In the genomic region with DNA sequence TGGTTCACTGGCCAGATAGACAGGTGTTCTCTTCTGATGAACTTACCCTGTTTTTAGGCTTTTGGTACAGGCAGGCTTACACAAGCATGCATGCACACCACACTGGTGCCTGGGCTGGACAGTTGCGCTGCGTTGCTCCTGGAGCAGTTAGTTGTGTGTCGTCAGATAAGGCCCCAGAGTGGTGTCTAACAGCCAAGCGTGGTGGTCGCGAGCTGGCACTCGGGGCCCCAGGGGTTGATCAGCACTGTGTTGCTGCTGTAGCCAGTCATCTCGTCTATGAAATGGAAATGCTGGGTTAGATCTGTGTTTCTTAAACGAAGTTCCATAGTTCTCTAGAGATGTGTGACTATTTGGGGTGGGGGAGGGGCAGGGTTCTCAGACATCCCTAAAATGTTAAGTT, we compare ENCODE assay signal across 1 cellular context.
TF ChIP-seq lines count a peak whose summit lies in the region.

No MANE protein-coding gene starts in this region.

TF ChIP-seq in GM23338, 12 proteins besides CTCF, POLR2A, EP300 and RAD21 (continued from another document):
- TF ChIP-seq, protein P1, sequence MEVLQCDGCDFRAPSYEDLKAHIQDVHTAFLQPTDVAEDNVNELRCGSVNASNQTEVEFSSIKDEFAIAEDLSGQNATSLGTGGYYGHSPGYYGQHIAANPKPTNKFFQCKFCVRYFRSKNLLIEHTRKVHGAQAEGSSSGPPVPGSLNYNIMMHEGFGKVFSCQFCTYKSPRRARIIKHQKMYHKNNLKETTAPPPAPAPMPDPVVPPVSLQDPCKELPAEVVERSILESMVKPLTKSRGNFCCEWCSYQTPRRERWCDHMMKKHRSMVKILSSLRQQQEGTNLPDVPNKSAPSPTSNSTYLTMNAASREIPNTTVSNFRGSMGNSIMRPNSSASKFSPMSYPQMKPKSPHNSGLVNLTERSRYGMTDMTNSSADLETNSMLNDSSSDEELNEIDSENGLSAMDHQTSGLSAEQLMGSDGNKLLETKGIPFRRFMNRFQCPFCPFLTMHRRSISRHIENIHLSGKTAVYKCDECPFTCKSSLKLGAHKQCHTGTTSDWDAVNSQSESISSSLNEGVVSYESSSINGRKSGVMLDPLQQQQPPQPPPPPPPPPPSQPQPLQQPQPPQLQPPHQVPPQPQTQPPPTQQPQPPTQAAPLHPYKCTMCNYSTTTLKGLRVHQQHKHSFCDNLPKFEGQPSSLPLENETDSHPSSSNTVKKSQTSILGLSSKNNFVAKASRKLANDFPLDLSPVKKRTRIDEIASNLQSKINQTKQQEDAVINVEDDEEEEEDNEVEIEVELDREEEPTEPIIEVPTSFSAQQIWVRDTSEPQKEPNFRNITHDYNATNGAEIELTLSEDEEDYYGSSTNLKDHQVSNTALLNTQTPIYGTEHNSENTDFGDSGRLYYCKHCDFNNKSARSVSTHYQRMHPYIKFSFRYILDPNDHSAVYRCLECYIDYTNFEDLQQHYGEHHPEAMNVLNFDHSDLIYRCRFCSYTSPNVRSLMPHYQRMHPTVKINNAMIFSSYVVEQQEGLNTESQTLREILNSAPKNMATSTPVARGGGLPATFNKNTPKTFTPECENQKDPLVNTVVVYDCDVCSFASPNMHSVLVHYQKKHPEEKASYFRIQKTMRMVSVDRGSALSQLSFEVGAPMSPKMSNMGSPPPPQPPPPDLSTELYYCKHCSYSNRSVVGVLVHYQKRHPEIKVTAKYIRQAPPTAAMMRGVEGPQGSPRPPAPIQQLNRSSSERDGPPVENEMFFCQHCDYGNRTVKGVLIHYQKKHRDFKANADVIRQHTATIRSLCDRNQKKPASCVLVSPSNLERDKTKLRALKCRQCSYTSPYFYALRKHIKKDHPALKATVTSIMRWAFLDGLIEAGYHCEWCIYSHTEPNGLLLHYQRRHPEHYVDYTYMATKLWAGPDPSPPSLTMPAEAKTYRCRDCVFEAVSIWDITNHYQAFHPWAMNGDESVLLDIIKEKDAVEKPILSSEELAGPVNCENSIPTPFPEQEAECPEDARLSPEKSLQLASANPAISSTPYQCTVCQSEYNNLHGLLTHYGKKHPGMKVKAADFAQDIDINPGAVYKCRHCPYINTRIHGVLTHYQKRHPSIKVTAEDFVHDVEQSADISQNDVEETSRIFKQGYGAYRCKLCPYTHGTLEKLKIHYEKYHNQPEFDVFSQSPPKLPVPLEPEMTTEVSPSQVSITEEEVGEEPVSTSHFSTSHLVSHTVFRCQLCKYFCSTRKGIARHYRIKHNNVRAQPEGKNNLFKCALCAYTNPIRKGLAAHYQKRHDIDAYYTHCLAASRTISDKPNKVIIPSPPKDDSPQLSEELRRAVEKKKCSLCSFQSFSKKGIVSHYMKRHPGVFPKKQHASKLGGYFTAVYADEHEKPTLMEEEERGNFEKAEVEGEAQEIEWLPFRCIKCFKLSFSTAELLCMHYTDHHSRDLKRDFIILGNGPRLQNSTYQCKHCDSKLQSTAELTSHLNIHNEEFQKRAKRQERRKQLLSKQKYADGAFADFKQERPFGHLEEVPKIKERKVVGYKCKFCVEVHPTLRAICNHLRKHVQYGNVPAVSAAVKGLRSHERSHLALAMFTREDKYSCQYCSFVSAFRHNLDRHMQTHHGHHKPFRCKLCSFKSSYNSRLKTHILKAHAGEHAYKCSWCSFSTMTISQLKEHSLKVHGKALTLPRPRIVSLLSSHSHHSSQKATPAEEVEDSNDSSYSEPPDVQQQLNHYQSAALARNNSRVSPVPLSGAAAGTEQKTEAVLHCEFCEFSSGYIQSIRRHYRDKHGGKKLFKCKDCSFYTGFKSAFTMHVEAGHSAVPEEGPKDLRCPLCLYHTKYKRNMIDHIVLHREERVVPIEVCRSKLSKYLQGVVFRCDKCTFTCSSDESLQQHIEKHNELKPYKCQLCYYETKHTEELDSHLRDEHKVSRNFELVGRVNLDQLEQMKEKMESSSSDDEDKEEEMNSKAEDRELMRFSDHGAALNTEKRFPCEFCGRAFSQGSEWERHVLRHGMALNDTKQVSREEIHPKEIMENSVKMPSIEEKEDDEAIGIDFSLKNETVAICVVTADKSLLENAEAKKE (CRISPR knock-in tag; IDR thresholded peaks at IDR 0.05): no peak
- TF ChIP-seq EZH2phosphoT487 (IDR thresholded peaks at IDR 0.05; ENCODE audit: unreplicated experiment): no peak
- TF ChIP-seq JUNB (IDR thresholded peaks at IDR 0.05; ENCODE audit: unreplicated experiment): no peak
TF ChIP-seq in GM23338: peak in this region for 0.
